8 cellular contexts compared by ENCODE assay signal in the genomic region with DNA sequence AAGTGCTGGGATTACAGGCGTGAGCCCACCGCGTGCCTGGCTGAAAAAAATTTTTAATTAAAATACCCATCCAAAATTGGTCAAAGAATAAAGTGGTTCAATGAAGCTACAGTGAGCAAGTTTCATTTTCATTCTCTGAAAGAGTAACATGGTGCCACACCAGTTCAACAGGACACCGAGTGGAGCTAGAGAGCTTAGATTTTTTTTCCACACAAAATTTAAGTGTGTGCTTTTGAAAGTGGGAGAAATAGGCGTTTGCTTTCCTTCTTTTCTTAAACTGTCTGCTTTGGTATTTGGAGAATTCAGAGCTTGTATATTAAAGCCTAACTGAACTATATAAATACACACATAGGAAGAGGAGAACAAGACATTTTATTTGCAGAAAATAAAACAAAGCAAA. TPM values are rescaled to one million over a fixed set of nuclear protein-coding genes. Genes with fewer than 3 reads are reported as not detected.
A peak's percentile ranks its signal among the peaks of the same experiment; 100 is the strongest.
DNase-seq lines count a peak whose midpoint lies in the region; ATAC-seq, FAIRE-seq and TF ChIP-seq lines count a peak whose summit lies in the region.

No MANE protein-coding gene starts in this region.

- H3K4me3 Mint-ChIP-seq in activated naive CD4-positive, alpha-beta T cell treated with anti-CD3 and anti-CD28 coated beads, Interleukin-2, amount 10 ng/mL, durations not matched to agents 7 days and 5 days, result no peak overlapping the region

- H3K23ac ChIP-seq in mesendoderm (ENCODE audit: low read length), result no peak overlapping the region

- H3K56ac ChIP-seq in mesendoderm (ENCODE audit: low read length), result no peak overlapping the region

- no peak overlapping the region for H2AFZ ChIP-seq in HepG2 (ENCODE audit: low read length)

- no peak for TF ChIP-seq RAD21 in HepG2 (CRISPR knock-in tag; IDR thresholded peaks at IDR 0.05)

- no peak overlapping the region for H4K5ac ChIP-seq in mesendoderm (ENCODE audit: low read length)

- H2AK5ac ChIP-seq in mesendoderm (ENCODE audit: low read length), result no peak overlapping the region

- peak overlapping the region; percentile 20 to 51 for H3K27ac Mint-ChIP-seq in activated naive CD4-positive, alpha-beta T cell treated with anti-CD3 and anti-CD28 coated beads, Interleukin-2, amount 50 U/mL, for 72 hours
- no peak overlapping the region for H3K27ac Mint-ChIP-seq in activated naive CD4-positive, alpha-beta T cell treated with anti-CD3 and anti-CD28 coated beads, Interleukin-2, amount 10 ng/mL, durations not matched to agents 7 days and 5 days

- peak in 1 of 2 donors; percentile 54 for ATAC-seq in activated naive CD4-positive, alpha-beta T cell treated with anti-CD3 and anti-CD28 coated beads, Interleukin-2, amount 50 U/mL, for 72 hours
- ATAC-seq in body of pancreas, result no peak
- peak; percentile 68 for ATAC-seq in HepG2
- peak; percentile 81 for ATAC-seq in aorta (ENCODE audit: low FRiP score)
- no peak for ATAC-seq in GM21528 (IDR thresholded peaks at IDR 0.05; ENCODE audit: low FRiP score, unreplicated experiment)

- H3K27me3 ChIP-seq in body of pancreas (no peaks in the 10 kb centered on the region), HepG2 (ENCODE audit: control insufficient read depth in 1 of 2, insufficient read depth in 2 of 2, low read length in 2 of 2) (peaks cover 0 to 3% of the 10 kb centered on the region in 2 experiments; a peak in 2 of 5 replicates), aorta (ENCODE audit: control insufficient read depth in 1 of 2, insufficient read depth in 2 of 2, low read length in 1 of 2) (no peaks in the 10 kb centered on the region), mesendoderm (ENCODE audit: insufficient read depth, low read length, poor library complexity) (no peaks in the 10 kb centered on the region)

- no peak overlapping the region for H2BK120ac ChIP-seq in mesendoderm (ENCODE audit: low read depth, low read length)

- FAIRE-seq in HepG2 (lab: Jason Lieb, UNC), result no peak

- POLR2A ChIA-PET in HepG2 (lab: Yijun Ruan, JAX), result no interaction called here

- no peaks in the 10 kb centered on the region for H3K9me3 Mint-ChIP-seq in activated naive CD4-positive, alpha-beta T cell treated with anti-CD3 and anti-CD28 coated beads, Interleukin-2, amount 50 U/mL, for 72 hours
- H3K9me3 Mint-ChIP-seq in activated naive CD4-positive, alpha-beta T cell treated with anti-CD3 and anti-CD28 coated beads, Interleukin-2, amount 10 ng/mL, durations not matched to agents 7 days and 5 days, result no peaks in the 10 kb centered on the region

- H3K9ac ChIP-seq in HepG2 (ENCODE audit: insufficient read depth, low read depth, low read length) (no peak overlapping the region), mesendoderm (ENCODE audit: low read length) (no peak overlapping the region)

- H3K4me1 ChIP-seq in body of pancreas (no peaks in the 10 kb centered on the region), HepG2 (ENCODE audit: insufficient read depth, low read length) (peaks cover 28% of the 10 kb centered on the region), aorta (ENCODE audit: control insufficient read depth in 1 of 2, insufficient read depth in 2 of 2, low read length in 2 of 2) (peaks cover 4 to 15% of the 10 kb centered on the region in 2 donors), mesendoderm (ENCODE audit: control insufficient read depth, low read depth, low read length) (peaks cover 2% of the 10 kb centered on the region)

- in situ Hi-C loops in HepG2 (cut with HindIII; ENCODE audit: extremely low pct_ligation_motif_present, low pct_unique_long_range_greater_than_20kb), result no loop called here

- intact Hi-C loops in body of pancreas (cut with DNase I), result no loop called here
- intact Hi-C loops in HepG2 (cut with micrococcal nuclease; ENCODE audit: unreplicated experiment), result loop anchor here (2.0 to 10.0 kb wide), 2 partner anchors 55 to 253 kb away; no protein-coding TSS in a partner anchor
- intact Hi-C loops in aorta (cut with DNase I), result loop anchor here (2.0 to 10.0 kb wide), 8 partner anchors 37 to 479 kb away; no protein-coding TSS in a partner anchor

- no peak overlapping the region for H2BK15ac ChIP-seq in mesendoderm (replicated peaks; ENCODE audit: low read depth)

- H3K4ac ChIP-seq in mesendoderm (ENCODE audit: low read depth, low read length), result no peak overlapping the region

- TF ChIP-seq CTCF in body of pancreas (IDR thresholded peaks at IDR 0.05) (peak in 5 of 7 experiments; percentile 17 to 41 (median 38)), HepG2 (CRISPR knock-in tag; IDR thresholded peaks at IDR 0.05) (peak; percentile 46; the same call in 1 of the 2 replicates)

- CTCF ChIA-PET in activated naive CD4-positive, alpha-beta T cell treated with anti-CD3 and anti-CD28 coated beads, Interleukin-2, amount 10 ng/mL, durations not matched to agents 7 days and 5 days (lab: Charles Lee), result interaction anchor here (0.8 to 3.4 kb wide), 23 partner anchors 10 to 481 kb away, joined by 3 to 21 read pairs (median 4); a partner anchor contains a TSS
- CTCF ChIA-PET in HepG2 (lab: Yijun Ruan, JAX; ENCODE audit: low intra/inter-chr PET ratio, low total read pairs), result interaction anchor here (1.1 kb wide), 1 partner anchor 155 kb away, joined by 4 read pairs; no protein-coding TSS in a partner anchor

- BruUV-seq in HepG2 (replicated peaks; lab: Mats Ljungman, UMichigan), result no TSS peak

- no peak overlapping the region for H3K18ac ChIP-seq in mesendoderm (ENCODE audit: low read length)

- H3K79me2 ChIP-seq in HepG2 (ENCODE audit: insufficient read depth, low read length) (no peaks in the 10 kb centered on the region), mesendoderm (ENCODE audit: control insufficient read depth, insufficient read depth, low read length) (no peaks in the 10 kb centered on the region)

- H4K20me1 ChIP-seq in HepG2 (ENCODE audit: insufficient read depth, low read length), result no peaks in the 10 kb centered on the region

- H3K36me3 ChIP-seq in body of pancreas (replicated peaks in 1 of 2; ENCODE audit: insufficient read depth in 1 of 2, low read depth in 2 of 2) (no peaks in the 10 kb centered on the region), HepG2 (replicated peaks in 1 of 2; ENCODE audit: control insufficient read depth in 1 of 2, insufficient read depth in 2 of 2, low read length in 2 of 2) (no peaks in the 10 kb centered on the region), aorta (ENCODE audit: control insufficient read depth in 1 of 2, insufficient read depth in 2 of 2, low read length in 1 of 2) (no peaks in the 10 kb centered on the region), mesendoderm (ENCODE audit: control insufficient read depth, insufficient read depth, low read length) (no peaks in the 10 kb centered on the region)

- H3K4me2 ChIP-seq in HepG2 (ENCODE audit: low read depth, low read length), result peak overlapping the region; percentile 29; the same call in 1 of the 2 replicates
- no peak overlapping the region for H3K4me2 ChIP-seq in mesendoderm (ENCODE audit: low read length)

- TF ChIP-seq POLR2A in body of pancreas (IDR thresholded peaks at IDR 0.05) (no peak), HepG2 (IDR thresholded peaks at IDR 0.05; ENCODE audit: insufficient read depth in 1 of 2, low read depth in 2 of 2, low read length in 2 of 2) (no peak)

- no peak overlapping the region for H4K8ac ChIP-seq in mesendoderm (ENCODE audit: low read depth, low read length)

- H3K27ac ChIP-seq in body of pancreas (peak overlapping the region in 1 of 4 donors; percentile 21), HepG2 (ENCODE audit: extremely low read length, insufficient read depth, low read length) (no peak overlapping the region), aorta (ENCODE audit: low read depth in 1 of 2, low read length in 2 of 2) (peak overlapping the region in 1 of 2 donors; percentile 87), mesendoderm (ENCODE audit: low read depth, low read length) (no peak overlapping the region)

- H3K4me3 ChIP-seq in body of pancreas (no peak overlapping the region), HepG2 (replicated peaks in 1 of 3; ENCODE audit: insufficient read depth in 1 of 3, low read depth in 2 of 3, low read length in 3 of 3) (no peak overlapping the region), aorta (ENCODE audit: low read length in 2 of 2) (peak overlapping the region; percentile 31 to 59), mesendoderm (ENCODE audit: low read length) (no peak overlapping the region)

- H3K9me3 ChIP-seq in body of pancreas, result no peaks in the 10 kb centered on the region
- no peaks in the 10 kb centered on the region for H3K9me3 ChIP-seq in HepG2 (ENCODE audit: low read length)
- no peaks in the 10 kb centered on the region for H3K9me3 ChIP-seq in aorta (ENCODE audit: control insufficient read depth, low read length)

- H3K4me1 Mint-ChIP-seq in activated naive CD4-positive, alpha-beta T cell treated with anti-CD3 and anti-CD28 coated beads, Interleukin-2, amount 10 ng/mL, durations not matched to agents 7 days and 5 days, result peaks cover 30% of the 10 kb centered on the region

- peaks cover 5% of the 10 kb centered on the region for H3K27me3 Mint-ChIP-seq in activated naive CD4-positive, alpha-beta T cell treated with anti-CD3 and anti-CD28 coated beads, Interleukin-2, amount 10 ng/mL, durations not matched to agents 7 days and 5 days

- WGBS in body of pancreas, 2 donors, result 62 to 68% methylated on average over 5 of the region's 5 CpGs
- WGBS in HepG2 (ENCODE audit: low lambda C conversion rate), result 19% methylated on average over 5 of the region's 5 CpGs
- 4 to 6% methylated on average over 5 of the region's 5 CpGs for WGBS in aorta, 2 donors
- WGBS in mesendoderm (ENCODE audit: extremely low coverage, insufficient coverage, low lambda C conversion rate), result no CpG with 5 or more reads among the region's 5 CpGs

- no peak for TF ChIP-seq EP300 in HepG2 (IDR thresholded peaks at IDR 0.05; ENCODE audit: low read depth in 2 of 2, low read length in 2 of 2)
- TF ChIP-seq EP300 in HepG2 (CRISPR knock-in tag; IDR thresholded peaks at IDR 0.05; ENCODE audit: borderline replicate concordance), result no peak

- no peak overlapping the region for H2BK5ac ChIP-seq in mesendoderm (ENCODE audit: low read length)

- no peaks in the 10 kb centered on the region for H3K79me1 ChIP-seq in mesendoderm (ENCODE audit: low read length)

- DNase-seq in activated naive CD4-positive, alpha-beta T cell treated with anti-CD3 and anti-CD28 coated beads, Interleukin-2, amount 50 U/mL, for 72 hours (ENCODE audit: low spot score in 2 of 2), result no peak
- no peak for DNase-seq in activated naive CD4-positive, alpha-beta T cell treated with anti-CD3 and anti-CD28 coated beads, Interleukin-2, amount 10 ng/mL, durations not matched to agents 7 days and 5 days
- DNase-seq in body of pancreas (no peak), HepG2 (ENCODE audit: low spot score) (no peak), aorta (no peak), mesendoderm (no peak), NCI-H128 (lab: John Stamatoyannopoulos, UW; ENCODE audit: unreplicated experiment) (no peak)

- H3K36me3 Mint-ChIP-seq in activated naive CD4-positive, alpha-beta T cell treated with anti-CD3 and anti-CD28 coated beads, Interleukin-2, amount 50 U/mL, for 72 hours, result peaks cover 0 to 6% of the 10 kb centered on the region in 2 donors
- no peaks in the 10 kb centered on the region for H3K36me3 Mint-ChIP-seq in activated naive CD4-positive, alpha-beta T cell treated with anti-CD3 and anti-CD28 coated beads, Interleukin-2, amount 10 ng/mL, durations not matched to agents 7 days and 5 days

RNA-seq across cellular contexts. Expression of a gene that starts 43.4 kb away (rescaled TPM):
- total RNA-seq in activated naive CD4-positive, alpha-beta T cell treated with anti-CD3 and anti-CD28 coated beads, Interleukin-2, amount 50 U/mL, for 72 hours, result 10 to 100 TPM; 14.4 to 28.6 TPM
- 1 to 10 TPM; 2.6 to 7.8 TPM for total RNA-seq in body of pancreas
- total RNA-seq in HepG2 (2016; rRNA removed; fragmentation: Illumina TruSeq; extraction: Trizol), result 7.5 and 10.7 TPM in 2 replicates
- total RNA-seq in HepG2 (2016; cell fraction: cytosol; rRNA removed; fragmentation: Illumina TruSeq; extraction: Trizol; ENCODE audit: low read depth), result 2.2 and 3.2 TPM in 2 replicates
- total RNA-seq in HepG2 (2016; cell fraction: insoluble cytoplasmic fraction; rRNA removed; fragmentation: Illumina TruSeq; extraction: Trizol), result 7.6 and 10.7 TPM in 2 replicates
- total RNA-seq in HepG2 (2016; cell fraction: membrane; rRNA removed; fragmentation: Illumina TruSeq; extraction: Trizol), result 7.3 and 7.9 TPM in 2 replicates
- 3.5 and 4.5 TPM in 2 replicates for total RNA-seq in HepG2 (2016; cell fraction: nucleus; rRNA removed; fragmentation: Illumina TruSeq; extraction: Trizol)
- 3.1 and 4.0 TPM in 2 replicates for polyA plus RNA-seq in HepG2 (2011; rRNA removed)
- 2.3 and 4.0 TPM in 2 replicates for polyA plus RNA-seq in HepG2 (2011; cell fraction: cytosol; rRNA removed)
- 1.1 and 2.2 TPM in 2 replicates for polyA plus RNA-seq in HepG2 (2011; cell fraction: nucleus; rRNA removed)
- polyA plus RNA-seq in HepG2 (2012), result 3.4 and 4.2 TPM in 2 replicates
- polyA plus RNA-seq in HepG2 (2016; cell fraction: cytosol; fragmentation: Illumina TruSeq; extraction: Trizol; ENCODE audit: low read depth), result 1.8 and 2.7 TPM in 2 replicates
- polyA plus RNA-seq in HepG2 (2016; cell fraction: insoluble cytoplasmic fraction; fragmentation: Illumina TruSeq; extraction: Trizol; ENCODE audit: low read depth), result 10.6 and 11.1 TPM in 2 replicates
- polyA plus RNA-seq in HepG2 (2016; cell fraction: membrane; fragmentation: Illumina TruSeq; extraction: Trizol; ENCODE audit: low read depth), result 7.4 and 7.5 TPM in 2 replicates
- polyA plus RNA-seq in HepG2 (2016; cell fraction: nucleus; fragmentation: Illumina TruSeq; extraction: Trizol; ENCODE audit: insufficient read depth, low read depth), result 3.8 and 4.5 TPM in 2 replicates
- 1.1 and 4.0 TPM in 2 replicates for polyA minus RNA-seq in HepG2 (2011; rRNA and poly(A)+ RNA removed; ENCODE audit: low replicate concordance)
- polyA minus RNA-seq in HepG2 (2011; cell fraction: cytosol; rRNA and poly(A)+ RNA removed), result 0.88 and 2.1 TPM in 2 replicates
- 2.8 and 5.0 TPM in 2 replicates for polyA minus RNA-seq in HepG2 (2011; cell fraction: nucleus; rRNA and poly(A)+ RNA removed)
- 10 to 100 TPM; 10.5 to 15.7 TPM for total RNA-seq in aorta
- 10 to 100 TPM; 18.2 to 27.7 TPM for polyA plus RNA-seq in aorta
- polyA plus RNA-seq in mesendoderm (2013, experiment 1 of 2), result 14.5 TPM
- 14.2 TPM for polyA plus RNA-seq in mesendoderm (2013, experiment 2 of 2)

Comparison
In these comparisons a context has a peak if more than half of its experiments do, and no peak if none do; other contexts are left out.
1. ATAC-seq: peak in HepG2 (single experiment) and aorta (single experiment); none in body of pancreas (single experiment) and GM21528 (single experiment).
2. H3K4me3 ChIP-seq: peak in aorta (2 of 2); none in body of pancreas (0 of 2), HepG2 (0 of 3) and mesendoderm (single experiment).